1 cellular context compared by ENCODE assay signal in genomic region chr16:69260506-69260905, GRCh38.
TF ChIP-seq lines count a peak whose summit lies in the region.

No MANE protein-coding gene starts in this region.

TF ChIP-seq in GM12878, 131 proteins besides CTCF, POLR2A, EP300 and RAD21 (continued from another document):
- TF ChIP-seq ZBTB40 (IDR thresholded peaks at IDR 0.05; ENCODE audit: borderline replicate concordance), result 0 out of 2 replicates have a peak, but pooled peaks have one; percentile 15
